Comparison of ENCODE assay signal across 15 cellular contexts in the genomic region with DNA sequence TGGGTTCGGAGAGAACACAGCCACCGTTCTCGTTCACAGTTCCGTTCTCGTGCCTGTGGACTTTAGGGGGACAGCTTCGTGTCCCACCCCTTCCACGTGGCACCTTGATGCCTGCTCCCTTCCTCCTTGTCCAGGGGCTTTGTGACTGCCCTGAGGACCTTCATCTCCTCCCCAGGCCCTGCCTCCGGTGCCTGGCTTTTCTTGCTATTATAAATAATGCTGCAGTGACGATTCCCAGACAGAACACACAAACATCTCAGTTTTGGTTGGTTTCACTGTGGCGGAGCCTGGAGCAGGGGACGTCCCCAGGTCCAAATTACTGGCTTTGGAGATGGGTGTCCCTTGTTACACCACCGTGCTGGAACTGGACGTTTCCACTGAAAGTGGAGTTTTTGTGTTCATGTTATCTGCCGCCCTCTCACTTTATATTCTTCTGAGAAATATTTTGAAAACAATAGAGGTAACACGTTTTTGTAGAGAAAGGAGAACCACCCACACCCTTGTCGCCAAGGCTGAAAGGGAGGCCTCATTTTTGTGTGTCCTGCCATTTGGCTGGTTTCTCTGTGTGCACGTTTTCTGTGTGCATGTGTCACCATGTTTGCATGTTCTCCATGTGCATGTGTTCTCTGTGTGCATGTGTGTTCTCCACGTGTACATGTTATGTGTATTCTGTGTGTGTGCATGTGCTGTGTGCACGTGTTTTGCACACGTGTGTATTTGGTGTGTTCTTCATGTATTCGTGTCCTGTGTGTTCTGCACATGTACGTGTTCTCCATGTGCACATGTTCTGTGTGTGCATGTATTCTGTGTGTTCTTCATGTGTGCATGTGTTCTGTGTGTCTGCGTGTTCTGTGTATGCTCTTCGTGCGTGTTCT. TPM values are rescaled to one million over a fixed set of nuclear protein-coding genes. Genes with fewer than 3 reads are reported as not detected.
A peak's percentile ranks its signal among the peaks of the same experiment; 100 is the strongest.
DNase-seq lines count a peak whose midpoint lies in the region; TF ChIP-seq lines count a peak whose summit lies in the region.
"Had no signal": no experiment of that assay in that cellular context is flagged by ENCODE, and none has a peak within 500 bp of the region (broad histone marks: within the 10 kb centered on the region; RNA-seq: fewer than 3 reads in every experiment).

No MANE protein-coding gene starts in this region.

- H3K36me3 ChIP-seq in SK-N-MC (ENCODE audit: insufficient read depth, low read length) (no peaks in the 10 kb centered on the region), endocrine pancreas (ENCODE audit: control insufficient read depth, insufficient read depth, low read length) (no peaks in the 10 kb centered on the region), transverse colon (no peaks in the 10 kb centered on the region), thyroid gland (no peaks in the 10 kb centered on the region)
- H3K36me3 ChIP-seq: brain microvascular endothelial cell, neutrophil had no signal

- no peak for TF ChIP-seq CTCF in nephron (IDR thresholded peaks at IDR 0.05; ENCODE audit: unreplicated experiment in 3 of 3)
- no peak for TF ChIP-seq CTCF in transverse colon (IDR thresholded peaks at IDR 0.05)
- no peak for TF ChIP-seq CTCF in thyroid gland (IDR thresholded peaks at IDR 0.05)

- H3K9ac ChIP-seq in SK-N-MC (ENCODE audit: insufficient read length) (no peak overlapping the region), endocrine pancreas (ENCODE audit: control insufficient read depth, insufficient read depth, low read length) (no peak overlapping the region)

- peaks cover 9% of the 10 kb centered on the region for H3K27me3 Mint-ChIP-seq in nephron (ENCODE audit: low read depth)
- peaks cover 2 to 10% (median 8%) of the 10 kb centered on the region in 3 donors for H3K27me3 Mint-ChIP-seq in immature natural killer cell (ENCODE audit: low read depth in 3 of 3)

- no peaks in the 10 kb centered on the region for H3K9me3 ChIP-seq in SK-N-MC (ENCODE audit: low read depth, low read length)
- no peaks in the 10 kb centered on the region for H3K9me3 ChIP-seq in endocrine pancreas (ENCODE audit: control insufficient read depth, low read length)
- no peaks in the 10 kb centered on the region for H3K9me3 ChIP-seq in transverse colon
- H3K9me3 ChIP-seq in thyroid gland = no peaks in the 10 kb centered on the region
- H3K9me3 ChIP-seq: Caco-2, neutrophil had no signal

- 43 to 48% methylated on average over 23 to 25 of the region's 25 CpGs for WGBS in transverse colon (ENCODE audit: low coverage in 1 of 2), 2 donors
- 58 to 67% methylated on average over 25 of the region's 25 CpGs for WGBS in thyroid gland, 2 donors

- DNase-seq in SK-N-MC (ENCODE audit: low read depth, low spot score) = no peak
- DNase-seq in transverse colon = no peak
- no peak for DNase-seq in thyroid gland
- no peak for DNase-seq in immature natural killer cell
- no peak for DNase-seq in activated CD4-positive, alpha-beta T cell treated with anti-CD3 and anti-CD28 coated beads for 48 hours
- DNase-seq: H7, KBM-7, NCI-H1930 had no signal

- no peaks in the 10 kb centered on the region for H3K9me3 Mint-ChIP-seq in nephron
- H3K9me3 Mint-ChIP-seq in immature natural killer cell = no peaks in the 10 kb centered on the region
- H3K9me3 Mint-ChIP-seq: stimulated activated effector memory CD8-positive, alpha-beta T cell treated with anti-CD3 and anti-CD28 coated beads, Interleukin-12 subunit alpha, Interleukin-12 subunit beta, amount 100 ng/mL, for 72 hours had no signal

- peak overlapping the region; percentile 89 to 97 (median 94) for H3K27ac Mint-ChIP-seq in nephron
- H3K27ac Mint-ChIP-seq in immature natural killer cell = peak overlapping the region in 2 of 6 donors; percentile 24 to 60
- H3K27ac Mint-ChIP-seq: stimulated activated effector memory CD8-positive, alpha-beta T cell treated with anti-CD3 and anti-CD28 coated beads, Interleukin-12 subunit alpha, Interleukin-12 subunit beta, amount 100 ng/mL, for 72 hours had no signal

- H3K4me1 Mint-ChIP-seq in nephron (peaks cover 53% of the 10 kb centered on the region), immature natural killer cell (peaks cover 20 to 21% of the 10 kb centered on the region in 2 donors)

- no peaks in the 10 kb centered on the region for H3K27me3 ChIP-seq in endocrine pancreas (ENCODE audit: control insufficient read depth, insufficient read depth, low read length)
- H3K27me3 ChIP-seq in transverse colon = no peaks in the 10 kb centered on the region
- no peaks in the 10 kb centered on the region for H3K27me3 ChIP-seq in thyroid gland
- H3K27me3 ChIP-seq: brain microvascular endothelial cell had no signal

- intact Hi-C loops in transverse colon (cut with DNase I; ENCODE audit: low total_unique reads) = no loop called here
- intact Hi-C loops in thyroid gland (cut with DNase I) = no loop called here

- TF ChIP-seq POLR2A in transverse colon (IDR thresholded peaks at IDR 0.05) = no peak
- no peak for TF ChIP-seq POLR2A in thyroid gland (IDR thresholded peaks at IDR 0.05)

- H3K4me3 Mint-ChIP-seq in nephron = peak overlapping the region in 2 of 3 experiments; percentile 29 to 44
- no peak overlapping the region for H3K4me3 Mint-ChIP-seq in immature natural killer cell
- H3K4me3 Mint-ChIP-seq: stimulated activated effector memory CD8-positive, alpha-beta T cell treated with anti-CD3 and anti-CD28 coated beads, Interleukin-12 subunit alpha, Interleukin-12 subunit beta, amount 100 ng/mL, for 72 hours had no signal

- H3K36me3 Mint-ChIP-seq in nephron (ENCODE audit: low read depth) (no peaks in the 10 kb centered on the region), immature natural killer cell (no peaks in the 10 kb centered on the region)
- H3K36me3 Mint-ChIP-seq: stimulated activated effector memory CD8-positive, alpha-beta T cell treated with anti-CD3 and anti-CD28 coated beads, Interleukin-12 subunit alpha, Interleukin-12 subunit beta, amount 100 ng/mL, for 72 hours had no signal

- peak overlapping the region; percentile 29 for H3K27ac ChIP-seq in SK-N-MC
- H3K27ac ChIP-seq in transverse colon = peak overlapping the region; percentile 81 to 88 (median 86)
- no peak overlapping the region for H3K27ac ChIP-seq in thyroid gland
- H3K27ac ChIP-seq: brain microvascular endothelial cell, neutrophil had no signal

- TF ChIP-seq EP300 in transverse colon (IDR thresholded peaks at IDR 0.05; ENCODE audit: low read depth) = no peak

- H3K4me1 ChIP-seq in endocrine pancreas (ENCODE audit: control insufficient read depth, insufficient read depth, low read length) = no peaks in the 10 kb centered on the region
- H3K4me1 ChIP-seq in transverse colon = peaks cover 47 to 76% (median 66%) of the 10 kb centered on the region in 4 donors
- H3K4me1 ChIP-seq in thyroid gland = peaks cover 8 to 22% of the 10 kb centered on the region in 2 donors

- H3K4me3 ChIP-seq in SK-N-MC (peak overlapping the region; percentile 56), endocrine pancreas (ENCODE audit: control insufficient read depth, insufficient read depth, low read length) (peak overlapping the region; percentile 4), transverse colon (no peak overlapping the region), thyroid gland (replicated peaks in 1 of 3) (no peak overlapping the region)

- in situ Hi-C loops in transverse colon (cut with MboI; ENCODE audit: low pct_ligation_motif_present in 1 of 4, low pct_unique_long_range_greater_than_20kb in 1 of 4, low sequenced_read_pairs in 3 of 4) = no loop called here

RNA-seq across cellular contexts. Expression of gene WNK2, which starts 24.2 kb away (rescaled TPM):
- total RNA-seq in transverse colon (100 to 1,000 TPM; 133 to 618 (median 157) TPM), thyroid gland (1 to 10 TPM in 3 of 4 donors, under 1 TPM in 1; 0.94 to 8.5 (median 8.1) TPM)
- polyA plus RNA-seq in immature natural killer cell = not detected
- polyA plus RNA-seq: keratinocyte had no signal

Comparison
In these comparisons a context has a peak if more than half of its experiments do, and no peak if none do; other contexts are left out.
1. H3K27ac ChIP-seq: peak in SK-N-MC (single experiment) and transverse colon (4 of 4); none in thyroid gland (0 of 3).
2. H3K4me3 ChIP-seq: peak in SK-N-MC (single experiment) and endocrine pancreas (single experiment); none in transverse colon (0 of 4) and thyroid gland (0 of 3).
3. H3K4me3 Mint-ChIP-seq: peak in nephron (2 of 3); none in immature natural killer cell (0 of 5).
4. RNA of gene WNK2, which starts 24.2 kb away (total RNA-seq): 133 to 618 TPM in transverse colon; 0.94 to 8.5 TPM in thyroid gland; every median in the first group is over 10 times any median in the second.